In genomic region chr19:47742636-47743035, GRCh38 we compare ENCODE assay signal across 8 cellular contexts. TPM values are rescaled to one million over a fixed set of nuclear protein-coding genes. Genes with fewer than 3 reads are reported as not detected.
DNase-seq lines count a peak whose midpoint lies in the region; ATAC-seq and TF ChIP-seq lines count a peak whose summit lies in the region.

No MANE protein-coding gene starts in this region.

- H3K27me3 Mint-ChIP-seq in naive thymus-derived CD4-positive, alpha-beta T cell = peaks cover 0 to 3% (median 0%) of the 10 kb centered on the region in 5 donors

- peak overlapping the region in 9 of 10 donors; percentile 10 to 95 (median 77) for H3K4me3 Mint-ChIP-seq in naive thymus-derived CD4-positive, alpha-beta T cell

- no peaks in the 10 kb centered on the region for H3K27me3 ChIP-seq in heart right ventricle
- no peaks in the 10 kb centered on the region for H3K27me3 ChIP-seq in naive thymus-derived CD4-positive, alpha-beta T cell (ENCODE audit: control insufficient read depth in 2 of 2, insufficient read depth in 2 of 2, low read length in 2 of 2)
- no peaks in the 10 kb centered on the region for H3K27me3 ChIP-seq in aorta (ENCODE audit: control insufficient read depth in 1 of 2, insufficient read depth in 2 of 2, low read length in 1 of 2)

- H3K27ac ChIP-seq in heart right ventricle (peak overlapping the region; percentile 86 to 97 (median 92)), aorta (ENCODE audit: low read depth in 1 of 2, low read length in 2 of 2) (peak overlapping the region; percentile 80 to 81)
- H3K27ac ChIP-seq in naive thymus-derived CD4-positive, alpha-beta T cell (ENCODE audit: low read depth, low read length) = no peak overlapping the region

- CTCF ChIA-PET in naive thymus-derived CD4-positive, alpha-beta T cell (lab: Charles Lee) = interaction anchor here (1.0 to 2.8 kb wide), 2 partner anchors 29 to 43 kb away, joined by 3 to 23 read pairs; partner anchors contain the start of gene EHD2

- H3K36me3 ChIP-seq in heart right ventricle = peaks cover 0 to 61% (median 25%) of the 10 kb centered on the region in 9 donors
- H3K36me3 ChIP-seq in naive thymus-derived CD4-positive, alpha-beta T cell (ENCODE audit: control insufficient read depth in 2 of 3, insufficient read depth in 3 of 3, low read length in 3 of 3) = peaks cover 0 to 12% (median 0%) of the 10 kb centered on the region in 3 experiments
- H3K36me3 ChIP-seq in aorta (ENCODE audit: control insufficient read depth in 1 of 2, insufficient read depth in 2 of 2, low read length in 1 of 2) = peaks cover 2 to 3% of the 10 kb centered on the region in 2 donors

- peaks cover 0 to 5% (median 0%) of the 10 kb centered on the region in 11 donors for H3K9me3 Mint-ChIP-seq in naive thymus-derived CD4-positive, alpha-beta T cell

- peak overlapping the region in 9 of 10 donors; percentile 18 to 56 (median 47) for H3K4me3 ChIP-seq in heart right ventricle
- no peak overlapping the region for H3K4me3 ChIP-seq in naive thymus-derived CD4-positive, alpha-beta T cell (ENCODE audit: low read length)
- H3K4me3 ChIP-seq in aorta (ENCODE audit: low read length in 2 of 2) = no peak overlapping the region

- intact Hi-C loops in heart right ventricle (cut with DNase I) (loop anchor here in 7 of 10 donors (1.0 to 2.0 kb wide), 3 partner anchors 24 to 30 kb away; partner anchors contain the start of gene EHD2 (in 7 of the 7)), cardiac septum (cut with DNase I) (loop anchor here (1.0 kb wide), 2 partner anchors 23 to 29 kb away; partner anchors contain the start of gene EHD2), aorta (cut with DNase I) (loop anchor here in 1 of 2 donors (1.0 kb wide), 1 partner anchor 29 kb away; the partner anchor contains the start of gene EHD2)
- intact Hi-C loops in naive thymus-derived CD4-positive, alpha-beta T cell (cut with micrococcal nuclease) = loop anchor here (1.0 to 5.0 kb wide), 5 partner anchors 29 to 446 kb away; partner anchors contain the start of gene EHD2 (in 2 of the 2)

- 17 to 23% methylated on average over 13 of the region's 13 CpGs for WGBS in heart right ventricle, 2 donors
- WGBS in aorta, 2 donors = 8 to 12% methylated on average over 13 of the region's 13 CpGs

- H3K4me1 ChIP-seq in heart right ventricle (peaks cover 17 to 54% (median 42%) of the 10 kb centered on the region in 9 donors), aorta (ENCODE audit: control insufficient read depth in 1 of 2, insufficient read depth in 2 of 2, low read length in 2 of 2) (no peaks in the 10 kb centered on the region)
- peaks cover 11 to 28% of the 10 kb centered on the region in 2 donors for H3K4me1 ChIP-seq in naive thymus-derived CD4-positive, alpha-beta T cell (ENCODE audit: control insufficient read depth in 2 of 2, insufficient read depth in 2 of 2, low read length in 2 of 2)

- H3K9me3 ChIP-seq in heart right ventricle = no peaks in the 10 kb centered on the region
- H3K9me3 ChIP-seq in naive thymus-derived CD4-positive, alpha-beta T cell (ENCODE audit: control insufficient read depth in 2 of 3, low read length in 3 of 3) = no peaks in the 10 kb centered on the region
- H3K9me3 ChIP-seq in aorta (ENCODE audit: control insufficient read depth, low read length) = no peaks in the 10 kb centered on the region

- POLR2A ChIA-PET in naive thymus-derived CD4-positive, alpha-beta T cell (lab: Charles Lee) = interaction anchor here (0.8 kb wide), 1 partner anchor 32 kb away, joined by 4 read pairs; no protein-coding TSS in a partner anchor

- DNase-seq in heart right ventricle (no peak), cardiac septum (ENCODE audit: low spot score) (no peak), dermis blood vessel endothelial cell (peak; percentile 46), aorta (peak in 1 of 2 donors; percentile 75), UCSD-AML1 (lab: John Stamatoyannopoulos, UW; ENCODE audit: unreplicated experiment) (no peak)
- no peak for DNase-seq in naive thymus-derived CD4-positive, alpha-beta T cell
- DNase-seq in activated CD4-positive, alpha-beta T cell treated with anti-CD3 and anti-CD28 coated beads, Interleukin-2, amount 50 U/mL, for 4 hours = no peak

- peaks cover 0 to 7% (median 0%) of the 10 kb centered on the region in 5 donors for H3K36me3 Mint-ChIP-seq in naive thymus-derived CD4-positive, alpha-beta T cell

- peak in 3 of 8 donors; percentile 0 to 3 (median 2) for ATAC-seq in heart right ventricle
- no peak for ATAC-seq in naive thymus-derived CD4-positive, alpha-beta T cell
- peak; percentile 0 for ATAC-seq in aorta (ENCODE audit: low FRiP score)
- no peak for ATAC-seq in GM21447 (IDR thresholded peaks at IDR 0.05; ENCODE audit: unreplicated experiment)

- peak overlapping the region in 3 of 9 donors; percentile 14 to 71 (median 14) for H3K27ac Mint-ChIP-seq in naive thymus-derived CD4-positive, alpha-beta T cell

- H3K4me1 Mint-ChIP-seq in naive thymus-derived CD4-positive, alpha-beta T cell = peaks cover 0 to 37% (median 22%) of the 10 kb centered on the region in 7 donors

- no peak for TF ChIP-seq CTCF in heart right ventricle (IDR thresholded peaks at IDR 0.05)

RNA-seq across cellular contexts. Expression of gene NOP53, which starts 2.7 kb away (rescaled TPM):
- total RNA-seq in heart right ventricle (100 to 1,000 TPM; 131 to 208 (median 177) TPM), cardiac septum (136 TPM), dermis blood vessel endothelial cell (68.3 and 105 TPM in 2 replicates), aorta (100 to 1,000 TPM; 214 to 319 TPM)
- polyA plus RNA-seq in heart right ventricle (100 to 1,000 TPM; 210 to 256 TPM), aorta (100 to 1,000 TPM; 446 to 680 TPM)
- 1,000 to 10,000 TPM in 2 of 5 experiments, 100 to 1,000 TPM in 3; 316 to 1,143 (median 992) TPM for total RNA-seq in naive thymus-derived CD4-positive, alpha-beta T cell
- polyA plus RNA-seq in naive thymus-derived CD4-positive, alpha-beta T cell = 100 to 1,000 TPM; 362 to 426 TPM

RNA-seq across cellular contexts. Expression of gene EHD2, which starts 29.4 kb away (rescaled TPM):
- total RNA-seq in heart right ventricle (10 to 100 TPM; 27.5 to 78.2 (median 40.5) TPM), cardiac septum (42.6 TPM), dermis blood vessel endothelial cell (148 and 336 TPM in 2 replicates), aorta (100 to 1,000 TPM; 170 to 189 TPM)
- polyA plus RNA-seq in heart right ventricle (10 to 100 TPM; 51.1 to 61.0 TPM), aorta (100 to 1,000 TPM in 1 of 2 donors, 10 to 100 TPM in 1; 38.4 to 121 TPM)
- total RNA-seq in naive thymus-derived CD4-positive, alpha-beta T cell = under 1 TPM in 3 of 5 experiments, not detected in 2; 0.15 to 0.37 (median 0.19) TPM
- polyA plus RNA-seq in naive thymus-derived CD4-positive, alpha-beta T cell = not detected

RNA-seq across cellular contexts. Expression of gene SELENOW, which starts 35.9 kb away (rescaled TPM):
- total RNA-seq in heart right ventricle (1,000 to 10,000 TPM in 5 of 10 donors, 100 to 1,000 TPM in 5; 828 to 1,621 (median 1,009) TPM), cardiac septum (944 TPM), dermis blood vessel endothelial cell (210 and 226 TPM in 2 replicates), aorta (100 to 1,000 TPM; 319 to 453 TPM)
- polyA plus RNA-seq in heart right ventricle (1,000 to 10,000 TPM in 1 of 2 donors, 100 to 1,000 TPM in 1; 711 to 1,774 TPM), aorta (1,000 to 10,000 TPM; 1,063 to 1,551 TPM)
- 100 to 1,000 TPM in 3 of 5 experiments, 10 to 100 TPM in 2; 67.5 to 116 (median 101) TPM for total RNA-seq in naive thymus-derived CD4-positive, alpha-beta T cell
- polyA plus RNA-seq in naive thymus-derived CD4-positive, alpha-beta T cell = 100 to 1,000 TPM; 340 to 400 TPM

Comparison
In these comparisons a context has a peak if more than half of its experiments do, and no peak if none do; other contexts are left out.
1. H3K4me3 ChIP-seq: peak in heart right ventricle (9 of 10); none in naive thymus-derived CD4-positive, alpha-beta T cell (single experiment) and aorta (0 of 2).
2. RNA of gene EHD2, which starts 29.4 kb away (total RNA-seq): 170 to 189 TPM in aorta, 148 to 336 TPM in dermis blood vessel endothelial cell, 27.5 to 78.2 TPM in heart right ventricle and 42.6 TPM in cardiac septum (single experiment); 0.15 to 0.37 TPM in naive thymus-derived CD4-positive, alpha-beta T cell; every median in the first group is over 10 times any median in the second.